In genomic region chr18:3346487-3346886, GRCh38 we compare ENCODE assay signal across 23 cellular contexts.
"Had no signal": no experiment of that assay in that cellular context is flagged by ENCODE, and none has a peak within 500 bp of the region (broad histone marks: within the 10 kb centered on the region; RNA-seq: fewer than 3 reads in every experiment).

No MANE protein-coding gene starts in this region.

- H3K27me3 ChIP-seq: adrenal gland, body of pancreas, cardiac muscle cell, dorsolateral prefrontal cortex, ovary, right lobe of liver, testis, transverse colon had no signal

- H3K4me3 ChIP-seq: adrenal gland, body of pancreas, cardiac muscle cell, coronary artery, dorsolateral prefrontal cortex, ovary, right lobe of liver, testis, transverse colon had no signal

- H3K4me1 ChIP-seq: adrenal gland, body of pancreas, right lobe of liver, testis had no signal

- DNase-seq: activated CD4-positive, alpha-beta T cell treated with anti-CD3 and anti-CD28 coated beads for 36 hours; activated CD4-positive, CD25-positive, alpha-beta regulatory T cell; activated CD8-positive, alpha-beta memory T cell treated with anti-CD3 and anti-CD28 coated beads, Interleukin-2, amount 10 ng/mL, durations not matched to agents 7 days and 5 days; activated CD8-positive, alpha-beta T cell treated with anti-CD3 and anti-CD28 coated beads, Interleukin-2, amount 10 ng/mL, durations not matched to agents 7 days and 5 days; activated naive CD4-positive, alpha-beta T cell treated with Interleukin-2 at 50 U/mL for 16 hours; activated T-cell treated with anti-CD3 and anti-CD28 coated beads, Interleukin-2, amount 50 U/mL, for 48 hours; adrenal gland; aorta; body of pancreas; cerebellar nuclear complex; dorsolateral prefrontal cortex; effector memory CD8-positive, alpha-beta T cell; left ventricle myocardium superior; naive B cell; ovary; right lobe of liver; stimulated activated CD4-positive, alpha-beta T cell treated with anti-CD3 and anti-CD28 coated beads, Interleukin-12 subunit alpha, Interleukin-12 subunit beta, amount 100 ng/mL, for 4 hours; stimulated activated CD4-positive, alpha-beta T cell treated with anti-CD3 and anti-CD28 coated beads, Interleukin-4, amount 100 ng/mL, for 1 hour; stimulated activated naive CD8-positive, alpha-beta T cell treated with anti-CD3 and anti-CD28 coated beads, Interleukin-15, Interleukin-2, amounts not matched to agents 100 U/mL and 50 U/mL, for 24 hours; testis; transverse colon had no signal

- H3K27ac ChIP-seq: adrenal gland, body of pancreas, cardiac muscle cell, coronary artery, dorsolateral prefrontal cortex, ovary, right lobe of liver, testis had no signal

- H3K36me3 ChIP-seq: adrenal gland, cardiac muscle cell, ovary, right lobe of liver, transverse colon had no signal

- ATAC-seq: activated CD4-positive, alpha-beta T cell treated with anti-CD3 and anti-CD28 coated beads for 36 hours; activated CD8-positive, alpha-beta memory T cell treated with anti-CD3 and anti-CD28 coated beads, Interleukin-2, amount 10 ng/mL, durations not matched to agents 7 days and 5 days; activated CD8-positive, alpha-beta T cell treated with anti-CD3 and anti-CD28 coated beads, Interleukin-2, amount 10 ng/mL, durations not matched to agents 7 days and 5 days; body of pancreas; effector memory CD8-positive, alpha-beta T cell; left ventricle myocardium superior; stimulated activated naive CD8-positive, alpha-beta T cell treated with anti-CD3 and anti-CD28 coated beads, Interleukin-15, Interleukin-2, amounts not matched to agents 100 U/mL and 50 U/mL, for 24 hours had no signal
